Comparison of ENCODE assay signal across 16 cellular contexts in the genomic region with DNA sequence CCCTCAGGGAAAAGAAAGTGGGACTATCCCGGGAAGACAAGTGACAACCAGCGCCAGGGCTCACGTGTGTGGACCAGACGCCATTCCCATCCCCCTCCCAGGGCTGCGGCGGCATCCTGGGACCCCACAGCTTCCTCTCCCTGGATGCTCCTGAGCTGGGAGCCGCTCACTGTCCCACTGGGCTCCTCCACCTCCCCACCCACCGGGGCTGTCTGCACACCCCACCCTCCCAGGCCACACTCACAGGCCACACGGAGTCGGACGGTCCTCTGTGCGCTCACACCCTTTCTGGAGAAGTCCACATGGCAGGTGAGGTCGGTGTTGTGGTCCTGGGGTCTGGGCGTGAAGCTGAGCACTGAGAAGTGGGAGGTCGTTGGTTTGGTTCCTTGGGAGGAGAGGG. TPM values are rescaled to one million over a fixed set of nuclear protein-coding genes. Genes with fewer than 3 reads are reported as not detected.
"Had no signal": no experiment of that assay in that cellular context is flagged by ENCODE, and none has a peak within 500 bp of the region (broad histone marks: within the 10 kb centered on the region; RNA-seq: fewer than 3 reads in every experiment).

No MANE protein-coding gene starts in this region.

RNA-seq across cellular contexts. Expression of a gene that starts 1.0 kb away (rescaled TPM):
- total RNA-seq: activated naive CD4-positive, alpha-beta T cell treated with anti-CD3 and anti-CD28 coated beads for 36 hours; astrocyte; PC-9; SK-MEL-5; WTC11 had no signal

RNA-seq across cellular contexts. Expression of a gene that starts 26.0 kb away (rescaled TPM):
- total RNA-seq: activated CD4-positive, alpha-beta memory T cell treated with anti-CD3 and anti-CD28 coated beads for 36 hours; activated naive CD4-positive, alpha-beta T cell treated with anti-CD3 and anti-CD28 coated beads for 36 hours; activated naive CD4-positive, alpha-beta T cell treated with anti-CD3 and anti-CD28 coated beads, Interleukin-2, amount 50 U/mL, for 72 hours; activated T-cell treated with anti-CD3 and anti-CD28 coated beads, Interleukin-2, amount 50 U/mL, for 4 hours; astrocyte; body of pancreas; breast epithelium; cardiac septum; Right ventricle myocardium inferior; SK-MEL-5; T-cell; T-helper 17 cell had no signal

RNA-seq across cellular contexts. Expression of a gene that starts 28.6 kb away (rescaled TPM):
- total RNA-seq: activated naive CD4-positive, alpha-beta T cell treated with anti-CD3 and anti-CD28 coated beads for 36 hours; activated T-helper 1 cell treated with anti-CD3 and anti-CD28 coated beads, Interleukin-12 subunit alpha, Interleukin-12 subunit beta, Interleukin-2, Interleukin-4 antibody, amounts not matched to agents 30 ng/mL and 10 ng/mL and 1 ng/mL, durations not matched to agents 14 hours and 24 hours and 36 hours; adrenal gland; astrocyte; body of pancreas; breast epithelium; cardiac septum; PC-9; Right ventricle myocardium inferior; SK-MEL-5; T-cell; T-helper 17 cell; WTC11 had no signal
- polyA plus RNA-seq: adrenal gland had no signal

RNA-seq across cellular contexts. Expression of a gene that starts 41.8 kb away (rescaled TPM):
- total RNA-seq: activated CD4-positive, alpha-beta memory T cell treated with anti-CD3 and anti-CD28 coated beads for 36 hours; activated naive CD4-positive, alpha-beta T cell treated with anti-CD3 and anti-CD28 coated beads for 36 hours; activated naive CD4-positive, alpha-beta T cell treated with anti-CD3 and anti-CD28 coated beads, Interleukin-2, amount 50 U/mL, for 72 hours; activated T-cell treated with anti-CD3 and anti-CD28 coated beads, Interleukin-2, amount 50 U/mL, for 4 hours; astrocyte; cardiac septum; PC-9; SK-MEL-5; T-cell; T-helper 17 cell; WTC11 had no signal

RNA-seq across cellular contexts. Expression of a gene that starts 44.0 kb away (rescaled TPM):
- total RNA-seq: astrocyte, body of pancreas, PC-9, SK-MEL-5 had no signal
